In genomic region chr3:24364359-24364758, GRCh38 we compare ENCODE assay signal across 14 cellular contexts.
"Had no signal": no experiment of that assay in that cellular context is flagged by ENCODE, and none has a peak within 500 bp of the region (broad histone marks: within the 10 kb centered on the region; RNA-seq: fewer than 3 reads in every experiment).

No MANE protein-coding gene starts in this region.

- H3K4me3 ChIP-seq: cardiac muscle cell, neural progenitor cell, spleen had no signal

- H3K27ac ChIP-seq: cardiac muscle cell, neural progenitor cell had no signal

- H3K9ac ChIP-seq: neural progenitor cell had no signal

- H3K4me2 ChIP-seq: neural progenitor cell had no signal

- DNase-seq: activated CD4-positive, alpha-beta T cell treated with anti-CD3 and anti-CD28 coated beads, Interleukin-2, amount 50 U/mL, for 1 hour; activated CD4-positive, CD25-positive, alpha-beta regulatory T cell treated with anti-CD3 and anti-CD28 coated beads, Interleukin-2, amount 50 U/mL, for 72 hours; activated CD8-positive, alpha-beta memory T cell treated with anti-CD3 and anti-CD28 coated beads, Interleukin-2, amount 50 U/mL, for 4 hours; activated gamma-delta T cell treated with Interleukin-2 at 50 U/mL for 16 hours; activated T-cell treated with anti-CD3 and anti-CD28 coated beads, Interleukin-2, amount 50 U/mL, for 48 hours; effector CD8-positive, alpha-beta T cell; mesendoderm; naive thymus-derived CD4-positive, alpha-beta T cell; spleen; stimulated activated CD4-positive, alpha-beta T cell treated with anti-CD3 and anti-CD28 coated beads, Interleukin-4, amount 100 ng/mL, for 4 hours had no signal

- H3K27me3 ChIP-seq: cardiac muscle cell, neural progenitor cell, spleen had no signal

- ATAC-seq: activated naive CD4-positive, alpha-beta T cell treated with anti-CD3 and anti-CD28 coated beads, Interleukin-2, amount 50 U/mL, for 72 hours; naive thymus-derived CD4-positive, alpha-beta T cell; stimulated activated memory B cell treated with anti-CD40 and anti-IgM and Interleukin-4, amounts not matched to agents 10 μg/mL and 1 μg/mL and 100 μg/mL, for 72 hours had no signal

- H3K36me3 ChIP-seq: cardiac muscle cell, neural progenitor cell, spleen had no signal

- H2AFZ ChIP-seq: neural progenitor cell had no signal

- H3K9me3 ChIP-seq: spleen had no signal
